13 cellular contexts compared by ENCODE assay signal in genomic region chr4:141090473-141090872, GRCh38. TPM values are rescaled to one million over a fixed set of nuclear protein-coding genes. Genes with fewer than 3 reads are reported as not detected.
DNase-seq lines count a peak whose midpoint lies in the region; ATAC-seq and TF ChIP-seq lines count a peak whose summit lies in the region.
"Had no signal": no experiment of that assay in that cellular context is flagged by ENCODE, and none has a peak within 500 bp of the region (broad histone marks: within the 10 kb centered on the region; RNA-seq: fewer than 3 reads in every experiment).

No MANE protein-coding gene starts in this region.

- peak; percentile 90 to 96 for ATAC-seq in gastrocnemius medialis

- TF ChIP-seq POLR2A in gastrocnemius medialis (IDR thresholded peaks at IDR 0.05) = no peak

- no peak overlapping the region for H3K4me3 ChIP-seq in gastrocnemius medialis

- POLR2A ChIA-PET in HEK293T (lab: Yijun Ruan, JAX) = no interaction called here

- H3K36me3 ChIP-seq in gastrocnemius medialis = no peaks in the 10 kb centered on the region

- CTCF ChIA-PET in HEK293T (lab: Yijun Ruan, JAX) = no interaction called here

- intact Hi-C loops in gastrocnemius medialis (cut with DNase I; ENCODE audit: low total_unique reads) = no loop called here

- peaks cover 6 to 12% of the 10 kb centered on the region in 2 donors for H3K4me1 ChIP-seq in gastrocnemius medialis
- H3K4me1 ChIP-seq: Caco-2 had no signal

- H3K27ac ChIP-seq in gastrocnemius medialis = peak overlapping the region in 1 of 4 donors; percentile 24

- H3K9me3 ChIP-seq in gastrocnemius medialis = no peaks in the 10 kb centered on the region

- TF ChIP-seq CTCF in gastrocnemius medialis (IDR thresholded peaks at IDR 0.05 in 4 of 5, conservative IDR thresholded peaks at IDR 0.05 in 1 of 5) = no peak

- in situ Hi-C loops in gastrocnemius medialis (cut with MboI; ENCODE audit: low sequenced_read_pairs in 4 of 4) = no loop called here

- H3K27me3 ChIP-seq in gastrocnemius medialis = no peaks in the 10 kb centered on the region

- DNase-seq in HEK293T (ENCODE audit: extremely low spot score) (no peak), left kidney (ENCODE audit: low read depth, low spot score) (peak; percentile 46), gastrocnemius medialis (peak; percentile 24 to 26), activated gamma-delta T cell (lab: John Stamatoyannopoulos, UW) (no peak), GOT3 (lab: John Stamatoyannopoulos, UW) (no peak)
- no peak for DNase-seq in activated CD4-positive, alpha-beta T cell treated with anti-CD3 and anti-CD28 coated beads for 1 hour
- DNase-seq: C1 segment of cervical spinal cord; Caco-2; CD4-positive, alpha-beta memory T cell; DMS153; DND-41; H7; HCEC 1CT had no signal

TF ChIP-seq in HEK293T, 16 proteins besides CTCF, POLR2A, EP300 and RAD21:
- TF ChIP-seq FOXK2 (IDR thresholded peaks at IDR 0.05) (no peak), BHLHE40 (IDR thresholded peaks at IDR 0.05; ENCODE audit: borderline replicate concordance) (no peak), FOXA1 (IDR thresholded peaks at IDR 0.05) (no peak), FOXM1 (IDR thresholded peaks at IDR 0.05; ENCODE audit: borderline replicate concordance) (no peak), NFRKB (IDR thresholded peaks at IDR 0.05) (no peak), L3MBTL2 (conservative IDR thresholded peaks at IDR 0.05) (0 out of 2 replicates have a peak, but pooled peaks have one; percentile 19), ZNF384 (IDR thresholded peaks at IDR 0.05) (no peak), ARNT (IDR thresholded peaks at IDR 0.05) (no peak)

RNA-seq across cellular contexts. Expression of gene RNF150, which starts 42.8 kb away (rescaled TPM):
- 10 to 100 TPM in 1 of 4 donors, 1 to 10 TPM in 3; 1.6 to 21.2 (median 4.9) TPM for total RNA-seq in gastrocnemius medialis
- total RNA-seq: CD4-positive, alpha-beta memory T cell had no signal

Comparison
In these comparisons a context has a peak if more than half of its experiments do, and no peak if none do; other contexts are left out.
1. DNase-seq: peak in left kidney (single experiment) and gastrocnemius medialis (2 of 2); none in HEK293T (single experiment), activated gamma-delta T cell (single experiment), activated CD4-positive, alpha-beta T cell treated with anti-CD3 and anti-CD28 coated beads for 1 hour (single experiment) and GOT3 (single experiment).